20 cellular contexts compared by ENCODE assay signal in genomic region chr11:77211040-77211451, GRCh38.
"Had no signal": no experiment of that assay in that cellular context is flagged by ENCODE, and none has a peak within 500 bp of the region (broad histone marks: within the 10 kb centered on the region; RNA-seq: fewer than 3 reads in every experiment).

No MANE protein-coding gene starts in this region.

- H3K79me2 ChIP-seq: parathyroid adenoma had no signal

- H3K36me3 ChIP-seq: ascending aorta, brain microvascular endothelial cell, gastroesophageal sphincter, neutrophil, transverse colon, uterus had no signal

- ATAC-seq: activated CD8-positive, alpha-beta T cell treated with anti-CD3 and anti-CD28 coated beads, Interleukin-2, amount 10 ng/mL, durations not matched to agents 7 days and 5 days; gastroesophageal sphincter; heart left ventricle; naive thymus-derived CD8-positive, alpha-beta T cell; sciatic nerve had no signal

- DNase-seq: activated CD4-positive, alpha-beta T cell treated with anti-CD3 and anti-CD28 coated beads for 48 hours; activated CD8-positive, alpha-beta T cell treated with anti-CD3 and anti-CD28 coated beads, Interleukin-2, amount 10 ng/mL, durations not matched to agents 7 days and 5 days; activated gamma-delta T cell; brain microvascular endothelial cell; central memory CD4-positive, alpha-beta T cell; heart left ventricle; naive thymus-derived CD8-positive, alpha-beta T cell; small intestine; stimulated activated CD4-positive, alpha-beta T cell treated with anti-CD3 and anti-CD28 coated beads, Interleukin-15, amount 100 ng/mL, for 24 hours; transverse colon; uterus had no signal

- H3K4me3 ChIP-seq: adrenal gland, ascending aorta, gastroesophageal sphincter, heart left ventricle, lung, transverse colon, uterus had no signal

- H3K27ac ChIP-seq: adrenal gland, ascending aorta, brain microvascular endothelial cell, epithelial cell of prostate, gastroesophageal sphincter, heart left ventricle, neutrophil, parathyroid adenoma, transverse colon, uterus had no signal

- H3K27me3 ChIP-seq: adrenal gland, ascending aorta, brain microvascular endothelial cell, gastroesophageal sphincter, heart left ventricle, neutrophil, transverse colon, uterus had no signal

- H3K4me1 ChIP-seq: adrenal gland, ascending aorta, gastroesophageal sphincter, heart left ventricle, parathyroid adenoma, transverse colon, uterus had no signal

- FAIRE-seq: colon, small intestine had no signal

- H3K9ac ChIP-seq: parathyroid adenoma had no signal

- H3K9me3 ChIP-seq: adrenal gland, ascending aorta, gastroesophageal sphincter, heart left ventricle, neutrophil, transverse colon, uterus had no signal

- H2AFZ ChIP-seq: parathyroid adenoma had no signal
